ENCODE assay signal across 1 cellular context in the genomic region with DNA sequence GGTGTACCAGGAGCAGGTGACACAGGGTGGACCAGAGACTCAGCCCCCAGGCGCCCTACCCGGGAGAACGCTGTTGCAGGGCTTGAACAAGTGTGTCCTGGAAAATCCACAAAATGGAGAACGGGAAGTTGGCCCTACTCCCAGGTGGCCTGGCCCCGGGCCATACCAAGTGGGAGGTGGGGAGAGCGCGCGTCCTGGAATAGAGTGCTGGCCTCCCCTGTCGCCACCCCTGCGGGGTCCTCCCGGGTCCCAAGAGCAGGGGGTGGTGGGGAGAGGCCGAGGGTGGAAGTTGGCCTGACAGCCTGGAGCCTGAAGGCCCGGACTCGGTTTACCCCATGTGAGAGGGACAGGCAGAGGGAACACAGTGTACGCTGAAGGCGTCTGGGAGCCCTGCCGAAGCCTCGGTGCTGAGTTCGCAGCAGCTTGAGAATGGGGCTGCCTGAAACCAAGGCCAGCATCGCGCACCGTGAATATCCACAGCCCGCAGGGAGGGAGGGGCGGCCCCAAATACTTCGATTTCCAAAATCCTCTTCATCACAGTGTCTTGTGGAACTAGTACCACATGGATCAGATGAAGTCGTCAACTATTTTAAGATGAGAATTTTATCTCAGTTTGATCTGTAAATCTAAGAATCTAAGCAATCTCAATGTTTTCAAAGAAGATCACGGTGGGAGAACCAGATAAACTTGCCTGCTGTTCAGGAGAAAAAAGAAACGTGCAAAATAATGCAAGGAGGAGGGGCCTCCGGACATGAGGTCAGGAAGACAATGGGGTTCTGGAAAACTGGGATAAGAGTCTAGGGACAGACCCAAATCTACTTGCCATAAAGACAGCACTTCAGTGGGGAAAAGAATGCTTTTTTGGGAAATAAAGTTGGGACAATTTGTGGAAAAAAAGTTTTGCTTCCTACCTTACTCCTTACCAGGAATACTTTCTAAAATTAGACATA.
TF ChIP-seq lines count a peak whose summit lies in the region.

No MANE protein-coding gene starts in this region.

TF ChIP-seq in GM12878, 131 proteins besides CTCF, POLR2A, EP300 and RAD21:
- TF ChIP-seq SIN3A (IDR thresholded peaks at IDR 0.05; ENCODE audit: low read depth, low read length) = no peak
- TF ChIP-seq ETV6 (conservative IDR thresholded peaks at IDR 0.05 in 1 of 2, IDR thresholded peaks at IDR 0.05 in 1 of 2; ENCODE audit: borderline replicate concordance in 1 of 2, low read depth in 1 of 2) = no peak
- no peak for TF ChIP-seq MTA3 (IDR thresholded peaks at IDR 0.05; ENCODE audit: borderline replicate concordance, low read length)
- TF ChIP-seq RAD51 (IDR thresholded peaks at IDR 0.05) = no peak
- no peak for TF ChIP-seq ZBTB4 (CRISPR knock-in tag; IDR thresholded peaks at IDR 0.05)
- no peak for TF ChIP-seq TCF3 (IDR thresholded peaks at IDR 0.05; ENCODE audit: borderline replicate concordance, insufficient read depth, low read depth, low read length)
- no peak for TF ChIP-seq ZNF384 (IDR thresholded peaks at IDR 0.05; ENCODE audit: borderline replicate concordance, low read depth, low read length)
- no peak for TF ChIP-seq ZBTB33 (IDR thresholded peaks at IDR 0.05)
- no peak for TF ChIP-seq SUZ12 (IDR thresholded peaks at IDR 0.05; ENCODE audit: unreplicated experiment)
- TF ChIP-seq KAT2A (conservative IDR thresholded peaks at IDR 0.05; ENCODE audit: control insufficient read depth, low read depth, low read length) = no peak
- TF ChIP-seq, protein P1, sequence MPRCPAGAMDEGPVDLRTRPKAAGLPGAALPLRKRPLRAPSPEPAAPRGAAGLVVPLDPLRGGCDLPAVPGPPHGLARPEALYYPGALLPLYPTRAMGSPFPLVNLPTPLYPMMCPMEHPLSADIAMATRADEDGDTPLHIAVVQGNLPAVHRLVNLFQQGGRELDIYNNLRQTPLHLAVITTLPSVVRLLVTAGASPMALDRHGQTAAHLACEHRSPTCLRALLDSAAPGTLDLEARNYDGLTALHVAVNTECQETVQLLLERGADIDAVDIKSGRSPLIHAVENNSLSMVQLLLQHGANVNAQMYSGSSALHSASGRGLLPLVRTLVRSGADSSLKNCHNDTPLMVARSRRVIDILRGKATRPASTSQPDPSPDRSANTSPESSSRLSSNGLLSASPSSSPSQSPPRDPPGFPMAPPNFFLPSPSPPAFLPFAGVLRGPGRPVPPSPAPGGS (IDR thresholded peaks at IDR 0.05; ENCODE audit: borderline replicate concordance, insufficient read depth, low read depth, low read length, poor library complexity, severe bottlenecking) = no peak
- TF ChIP-seq, protein P2, sequence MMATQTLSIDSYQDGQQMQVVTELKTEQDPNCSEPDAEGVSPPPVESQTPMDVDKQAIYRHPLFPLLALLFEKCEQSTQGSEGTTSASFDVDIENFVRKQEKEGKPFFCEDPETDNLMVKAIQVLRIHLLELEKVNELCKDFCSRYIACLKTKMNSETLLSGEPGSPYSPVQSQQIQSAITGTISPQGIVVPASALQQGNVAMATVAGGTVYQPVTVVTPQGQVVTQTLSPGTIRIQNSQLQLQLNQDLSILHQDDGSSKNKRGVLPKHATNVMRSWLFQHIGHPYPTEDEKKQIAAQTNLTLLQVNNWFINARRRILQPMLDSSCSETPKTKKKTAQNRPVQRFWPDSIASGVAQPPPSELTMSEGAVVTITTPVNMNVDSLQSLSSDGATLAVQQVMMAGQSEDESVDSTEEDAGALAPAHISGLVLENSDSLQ (IDR thresholded peaks at IDR 0.05) = no peak
- TF ChIP-seq, protein P3, sequence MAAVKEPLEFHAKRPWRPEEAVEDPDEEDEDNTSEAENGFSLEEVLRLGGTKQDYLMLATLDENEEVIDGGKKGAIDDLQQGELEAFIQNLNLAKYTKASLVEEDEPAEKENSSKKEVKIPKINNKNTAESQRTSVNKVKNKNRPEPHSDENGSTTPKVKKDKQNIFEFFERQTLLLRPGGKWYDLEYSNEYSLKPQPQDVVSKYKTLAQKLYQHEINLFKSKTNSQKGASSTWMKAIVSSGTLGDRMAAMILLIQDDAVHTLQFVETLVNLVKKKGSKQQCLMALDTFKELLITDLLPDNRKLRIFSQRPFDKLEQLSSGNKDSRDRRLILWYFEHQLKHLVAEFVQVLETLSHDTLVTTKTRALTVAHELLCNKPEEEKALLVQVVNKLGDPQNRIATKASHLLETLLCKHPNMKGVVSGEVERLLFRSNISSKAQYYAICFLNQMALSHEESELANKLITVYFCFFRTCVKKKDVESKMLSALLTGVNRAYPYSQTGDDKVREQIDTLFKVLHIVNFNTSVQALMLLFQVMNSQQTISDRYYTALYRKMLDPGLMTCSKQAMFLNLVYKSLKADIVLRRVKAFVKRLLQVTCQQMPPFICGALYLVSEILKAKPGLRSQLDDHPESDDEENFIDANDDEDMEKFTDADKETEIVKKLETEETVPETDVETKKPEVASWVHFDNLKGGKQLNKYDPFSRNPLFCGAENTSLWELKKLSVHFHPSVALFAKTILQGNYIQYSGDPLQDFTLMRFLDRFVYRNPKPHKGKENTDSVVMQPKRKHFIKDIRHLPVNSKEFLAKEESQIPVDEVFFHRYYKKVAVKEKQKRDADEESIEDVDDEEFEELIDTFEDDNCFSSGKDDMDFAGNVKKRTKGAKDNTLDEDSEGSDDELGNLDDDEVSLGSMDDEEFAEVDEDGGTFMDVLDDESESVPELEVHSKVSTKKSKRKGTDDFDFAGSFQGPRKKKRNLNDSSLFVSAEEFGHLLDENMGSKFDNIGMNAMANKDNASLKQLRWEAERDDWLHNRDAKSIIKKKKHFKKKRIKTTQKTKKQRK (IDR thresholded peaks at IDR 0.05; ENCODE audit: low read depth, low read length) = no peak
